ENCODE assay signal across 9 cellular contexts in genomic region chr16:69482410-69482951, GRCh38. TPM values are rescaled to one million over a fixed set of nuclear protein-coding genes. Genes with fewer than 3 reads are reported as not detected.
DNase-seq lines count a peak whose midpoint lies in the region; ATAC-seq and TF ChIP-seq lines count a peak whose summit lies in the region.
"Had no signal": no experiment of that assay in that cellular context is flagged by ENCODE, and none has a peak within 500 bp of the region (broad histone marks: within the 10 kb centered on the region; RNA-seq: fewer than 3 reads in every experiment).

No MANE protein-coding gene starts in this region.

- H3K27me3 ChIP-seq in aorta (ENCODE audit: control insufficient read depth in 1 of 2, insufficient read depth in 2 of 2, low read length in 1 of 2) (no peaks in the 10 kb centered on the region), PC-9 (ENCODE audit: insufficient read depth, low read depth) (no peaks in the 10 kb centered on the region)

- H2AFZ ChIP-seq in PC-9: no peak overlapping the region

- no peaks in the 10 kb centered on the region for H4K20me1 ChIP-seq in PC-9 (ENCODE audit: insufficient read depth)

- H3K36me3 ChIP-seq in mesodermal cell (ENCODE audit: control insufficient read depth, insufficient read depth, low read length): no peaks in the 10 kb centered on the region
- H3K36me3 ChIP-seq in aorta (ENCODE audit: control insufficient read depth in 1 of 2, insufficient read depth in 2 of 2, low read length in 1 of 2): no peaks in the 10 kb centered on the region
- H3K36me3 ChIP-seq in PC-9 (ENCODE audit: low read depth): peaks cover 23% of the 10 kb centered on the region

- 92 to 94% methylated on average over 10 of the region's 10 CpGs for WGBS in mesodermal cell (ENCODE audit: insufficient coverage in 2 of 2), 2 experiments
- WGBS in aorta, 2 donors: 4 to 11% methylated on average over 10 of the region's 10 CpGs

- POLR2A ChIA-PET in PC-9 (lab: Charles Lee; ENCODE audit: unreplicated experiment): no interaction called here

- BruUV-seq in PC-9 (replicated peaks; lab: Mats Ljungman, UMichigan): no TSS peak

- intact Hi-C loops in aorta (cut with DNase I): loop anchor here (1.0 to 10.0 kb wide), 4 partner anchors 58 to 88 kb away; partner anchors contain the start of genes NFAT5 (in 2 of the 2) and CYB5B (in 1 of the 2)
- intact Hi-C loops in PC-9 (cut with micrococcal nuclease; ENCODE audit: unreplicated experiment): no loop called here

- H3F3A ChIP-seq in PC-9 (ENCODE audit: insufficient read depth, low read depth): peaks cover 63% of the 10 kb centered on the region

- peak overlapping the region; percentile 77 for H3K27ac ChIP-seq in caudate nucleus (ENCODE audit: low read depth, low read length)
- peak overlapping the region; percentile 32 for H3K27ac ChIP-seq in mesodermal cell (ENCODE audit: low read depth, low read length, severe bottlenecking)
- peak overlapping the region in 1 of 2 donors; percentile 87 for H3K27ac ChIP-seq in aorta (ENCODE audit: low read depth in 1 of 2, low read length in 2 of 2)
- no peak overlapping the region for H3K27ac ChIP-seq in PC-9

- peak; percentile 79 to 88 for DNase-seq in NCI-H524 (lab: John Stamatoyannopoulos, UW)
- no peak for DNase-seq in NCI-H524 treated with DMSO at 0.1 percent for 48 hours (lab: John Stamatoyannopoulos, UW)
- DNase-seq in caudate nucleus (lab: John Stamatoyannopoulos, UW): peak in 3 of 61 donors; percentile 12 to 54 (median 28)
- DNase-seq in aorta: peak; percentile 84 to 85
- DNase-seq in PC-9: no peak
- DNase-seq: activated CD4-positive, alpha-beta memory T cell treated with anti-CD3 and anti-CD28 coated beads, Interleukin-2, amount 10 ng/mL, durations not matched to agents 7 days and 5 days had no signal

- CTCF ChIA-PET in PC-9 (lab: Charles Lee): no interaction called here

- ATAC-seq in aorta (ENCODE audit: low FRiP score) (peak; percentile 88), HG02870 (IDR thresholded peaks at IDR 0.05; ENCODE audit: unreplicated experiment) (no peak), HG03280 (IDR thresholded peaks at IDR 0.05; ENCODE audit: unreplicated experiment) (no peak)

- H3K4me3 ChIP-seq in mesodermal cell (ENCODE audit: extremely low read depth, insufficient read depth, low read length, poor library complexity, severe bottlenecking): no peak overlapping the region
- H3K4me3 ChIP-seq in aorta (ENCODE audit: low read length in 2 of 2): no peak overlapping the region
- H3K4me3 ChIP-seq in PC-9: no peak overlapping the region

- H3K9me3 ChIP-seq in mesodermal cell (ENCODE audit: control insufficient read depth, low read length): no peaks in the 10 kb centered on the region
- H3K9me3 ChIP-seq in aorta (ENCODE audit: control insufficient read depth, low read length): no peaks in the 10 kb centered on the region
- no peaks in the 10 kb centered on the region for H3K9me3 ChIP-seq in PC-9 (ENCODE audit: insufficient read depth, low read depth)

- H3K4me1 ChIP-seq in mesodermal cell (ENCODE audit: control insufficient read depth, insufficient read depth, low read length, poor library complexity, severe bottlenecking): peaks cover 6% of the 10 kb centered on the region
- no peaks in the 10 kb centered on the region for H3K4me1 ChIP-seq in aorta (ENCODE audit: control insufficient read depth in 1 of 2, insufficient read depth in 2 of 2, low read length in 2 of 2)
- 0 out of 2 replicates have a peak, but pooled peaks cover 2% of the 10 kb centered on the region for H3K4me1 ChIP-seq in PC-9 (replicated peaks; ENCODE audit: insufficient read depth)

- H3K79me2 ChIP-seq in PC-9 (ENCODE audit: low read depth): peaks cover 5% of the 10 kb centered on the region; the same call in 1 of the 2 replicates

- H3K9me2 ChIP-seq in PC-9 (ENCODE audit: insufficient read depth): no peaks in the 10 kb centered on the region

- no peak for TF ChIP-seq CTCF in PC-9 (conservative IDR thresholded peaks at IDR 0.05)

- H3K4me2 ChIP-seq in PC-9: no peak overlapping the region

RNA-seq across cellular contexts. Expression of gene CYB5B, which starts 58.1 kb away (rescaled TPM):
- 134 TPM for polyA plus RNA-seq in mesodermal cell (2013, experiment 1 of 2)
- 129 TPM for polyA plus RNA-seq in mesodermal cell (2013, experiment 2 of 2)
- total RNA-seq in aorta (10 to 100 TPM; 45.8 to 55.0 TPM), PC-9 (2021) (29.3 and 29.8 TPM in 2 replicates)
- polyA plus RNA-seq in aorta: 10 to 100 TPM; 41.5 to 75.0 TPM

Comparison
In these comparisons a context has a peak if more than half of its experiments do, and no peak if none do; other contexts are left out.
1. DNase-seq: peak in NCI-H524 (2 of 2) and aorta (2 of 2); none in NCI-H524 treated with DMSO at 0.1 percent for 48 hours (single experiment) and PC-9 (0 of 2).